In genomic region chr9:137168575-137168906, GRCh38 we compare ENCODE assay signal across 10 cellular contexts. TPM values are rescaled to one million over a fixed set of nuclear protein-coding genes. Genes with fewer than 3 reads are reported as not detected.
DNase-seq lines count a peak whose midpoint lies in the region; ATAC-seq and TF ChIP-seq lines count a peak whose summit lies in the region.
"Had no signal": no experiment of that assay in that cellular context is flagged by ENCODE, and none has a peak within 500 bp of the region (broad histone marks: within the 10 kb centered on the region; RNA-seq: fewer than 3 reads in every experiment).

No MANE protein-coding gene starts in this region.

- BruUV-seq in Panc1 (replicated peaks; lab: Mats Ljungman, UMichigan): no TSS peak

- no peak overlapping the region for H3K27ac ChIP-seq in Panc1 (ENCODE audit: low read length)

- H3K9me3 ChIP-seq in Panc1 (ENCODE audit: control insufficient read depth, insufficient read depth, low read depth, low read length) (no peaks in the 10 kb centered on the region), skeletal muscle satellite cell (replicated peaks; ENCODE audit: low read length) (no peaks in the 10 kb centered on the region)

- ATAC-seq in Panc1: peak; percentile 55
- no peak for ATAC-seq in HG03460 (IDR thresholded peaks at IDR 0.05; ENCODE audit: unreplicated experiment)

- H3K4me3 ChIP-seq in Panc1 (ENCODE audit: low read depth in 2 of 2, low read length in 2 of 2): peak overlapping the region; percentile 37 to 48
- H3K4me3 ChIP-seq in skeletal muscle satellite cell (ENCODE audit: low read length): no peak overlapping the region

- in situ Hi-C loops in GM13977 (cut with MboI; ENCODE audit: low pct_unique_long_range_greater_than_20kb, low sequenced_read_pairs, unreplicated experiment) (no loop called here), Panc1 (cut with HindIII; ENCODE audit: low pct_unique_long_range_greater_than_20kb, low sequenced_read_pairs) (no loop called here)

- no peak for TF ChIP-seq CTCF in GM13977 (IDR thresholded peaks at IDR 0.05; ENCODE audit: extremely low read depth, insufficient read depth, missing control alignments)
- no peak for TF ChIP-seq CTCF in Panc1 (IDR thresholded peaks at IDR 0.05)

- CTCF ChIA-PET in Panc1 (lab: Charles Lee): no interaction called here

- H3K9ac ChIP-seq in skeletal muscle satellite cell (ENCODE audit: low read depth, low read length): no peak overlapping the region

- no peaks in the 10 kb centered on the region for H3K36me3 ChIP-seq in Panc1 (ENCODE audit: control insufficient read depth, insufficient read depth, low read length)
- H3K36me3 ChIP-seq in skeletal muscle satellite cell (ENCODE audit: insufficient read depth, low read length): no peaks in the 10 kb centered on the region

- peak; percentile 66 for DNase-seq in GM13977 (ENCODE audit: low spot score)
- DNase-seq in Panc1 (ENCODE audit: low read depth, low spot score): no peak
- peak in 37 of 42 donors; percentile 34 to 79 (median 61) for DNase-seq in head of caudate nucleus
- no peak for DNase-seq in stimulated activated CD4-positive, alpha-beta T cell treated with anti-CD3 and anti-CD28 coated beads, Interleukin-2, amount 100 ng/mL, for 24 hours
- DNase-seq in hepatic stellate cell (ENCODE audit: low spot score): no peak
- DNase-seq in ecto neural progenitor cell (ENCODE audit: low spot score): no peak
- DNase-seq: activated naive CD4-positive, alpha-beta T cell treated with anti-CD3 and anti-CD28 coated beads, Interleukin-2, amount 10 ng/mL, durations not matched to agents 7 days and 5 days had no signal

- intact Hi-C loops in Panc1 (cut with micrococcal nuclease; ENCODE audit: unreplicated experiment) (no loop called here), head of caudate nucleus (cut with DNase I) (no loop called here)

- peak overlapping the region; percentile 61 for H3K4me2 ChIP-seq in skeletal muscle satellite cell (ENCODE audit: low read length)

- POLR2A ChIA-PET in Panc1 (lab: Charles Lee): no interaction called here

- H3K27me3 ChIP-seq in Panc1 (ENCODE audit: control insufficient read depth, insufficient read depth, low read length) (no peaks in the 10 kb centered on the region), skeletal muscle satellite cell (ENCODE audit: control insufficient read depth, insufficient read depth, low read length) (peaks cover 85% of the 10 kb centered on the region)

- H3K4me1 ChIP-seq in Panc1 (ENCODE audit: control insufficient read depth, insufficient read depth, low read length) (peaks cover 6% of the 10 kb centered on the region), skeletal muscle satellite cell (ENCODE audit: control insufficient read depth, insufficient read depth, low read length) (peaks cover 11% of the 10 kb centered on the region)

RNA-seq across cellular contexts. Expression of gene LRRC26, which starts 1.3 kb away (rescaled TPM):
- total RNA-seq in Panc1 (2021; ENCODE audit: unreplicated experiment): 0.69 TPM
- 2.5 TPM for polyA plus RNA-seq in Panc1 (2012; ENCODE audit: insufficient read length)
- not detected in 2 replicates for total RNA-seq in skeletal muscle satellite cell (2012; rRNA removed)
- total RNA-seq: lung microvascular endothelial cell had no signal

RNA-seq across cellular contexts. Expression of gene TMEM210, which starts 3.3 kb away (rescaled TPM):
- not detected for total RNA-seq in Panc1 (2021; ENCODE audit: unreplicated experiment)
- polyA plus RNA-seq in Panc1 (2012; ENCODE audit: insufficient read length): not detected
- not detected in 2 replicates for total RNA-seq in skeletal muscle satellite cell (2012; rRNA removed)
- total RNA-seq: lung microvascular endothelial cell had no signal

RNA-seq across cellular contexts. Expression of gene ANAPC2, which starts 19.8 kb away (rescaled TPM):
- total RNA-seq in Panc1 (2021; ENCODE audit: unreplicated experiment): 46.0 TPM
- polyA plus RNA-seq in Panc1 (2012; ENCODE audit: insufficient read length): 48.2 TPM
- total RNA-seq in skeletal muscle satellite cell (2012; rRNA removed): 17.5 and 21.5 TPM in 2 replicates

RNA-seq across cellular contexts. Expression of gene SSNA1, which starts 19.9 kb away (rescaled TPM):
- 86.9 TPM for total RNA-seq in Panc1 (2021; ENCODE audit: unreplicated experiment)
- polyA plus RNA-seq in Panc1 (2012; ENCODE audit: insufficient read length): 159 TPM
- 64.6 and 103 TPM in 2 replicates for total RNA-seq in skeletal muscle satellite cell (2012; rRNA removed)

RNA-seq across cellular contexts. Expression of gene GRIN1, which starts 29.6 kb away (rescaled TPM):
- 4.9 TPM for total RNA-seq in Panc1 (2021; ENCODE audit: unreplicated experiment)
- 11.5 TPM for polyA plus RNA-seq in Panc1 (2012; ENCODE audit: insufficient read length)
- total RNA-seq in skeletal muscle satellite cell (2012; rRNA removed): under 0.01 TPM in 1 of 2 replicates, not detected in the other

Comparison
In these comparisons a context has a peak if more than half of its experiments do, and no peak if none do; other contexts are left out.
1. DNase-seq: peak in GM13977 (single experiment) and head of caudate nucleus (37 of 42); none in Panc1 (single experiment), stimulated activated CD4-positive, alpha-beta T cell treated with anti-CD3 and anti-CD28 coated beads, Interleukin-2, amount 100 ng/mL, for 24 hours (0 of 2), hepatic stellate cell (single experiment) and ecto neural progenitor cell (single experiment).